34 cellular contexts compared by ENCODE assay signal in the genomic region with DNA sequence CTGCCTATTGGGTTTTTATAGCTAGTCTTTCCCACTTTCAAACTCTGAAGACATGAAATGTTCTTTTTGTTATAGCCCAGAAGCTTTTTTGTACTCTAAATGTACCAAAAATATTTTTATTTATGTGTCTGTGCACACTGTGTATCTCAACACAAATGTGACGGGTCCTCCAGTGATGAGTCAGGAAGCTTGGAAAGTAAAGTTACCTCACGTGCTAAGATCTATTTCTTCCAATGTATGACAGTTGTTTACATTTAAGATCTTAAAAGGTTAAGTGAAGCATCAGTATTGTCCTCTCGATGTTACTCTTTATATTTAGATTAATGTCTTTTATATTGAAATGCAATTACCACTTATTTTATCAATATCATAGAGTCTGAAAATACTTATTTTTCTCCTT. TPM values are rescaled to one million over a fixed set of nuclear protein-coding genes. Genes with fewer than 3 reads are reported as not detected.
"Had no signal": no experiment of that assay in that cellular context is flagged by ENCODE, and none has a peak within 500 bp of the region (broad histone marks: within the 10 kb centered on the region; RNA-seq: fewer than 3 reads in every experiment).

No MANE protein-coding gene starts in this region.

- H3K4me3 Mint-ChIP-seq: activated CD4-positive, alpha-beta memory T cell treated with anti-CD3 and anti-CD28 coated beads for 36 hours; activated CD4-positive, alpha-beta T cell treated with anti-CD3 and anti-CD28 coated beads for 36 hours; activated CD4-positive, alpha-beta T cell treated with anti-CD3 and anti-CD28 coated beads, Interleukin-2, amount 10 ng/mL, durations not matched to agents 24 days and 14 days; activated CD8-positive, alpha-beta memory T cell treated with anti-CD3 and anti-CD28 coated beads, Interleukin-2, amount 10 ng/mL, durations not matched to agents 7 days and 5 days; activated CD8-positive, alpha-beta T cell treated with anti-CD3 and anti-CD28 coated beads, Interleukin-2, amount 10 ng/mL, durations not matched to agents 7 days and 5 days; activated naive CD4-positive, alpha-beta T cell treated with anti-CD3 and anti-CD28 coated beads for 36 hours; activated naive CD8-positive, alpha-beta T cell treated with anti-CD3 and anti-CD28 coated beads, Interleukin-2, amount 10 ng/mL, durations not matched to agents 7 days and 5 days; activated T-helper 1 cell treated with anti-CD3 and anti-CD28 coated beads, Interleukin-12 subunit alpha, Interleukin-12 subunit beta, Interleukin-2, Interleukin-4 antibody, amounts not matched to agents 30 ng/mL and 10 ng/mL and 1 ng/mL, durations not matched to agents 14 hours and 24 hours and 36 hours; effector memory CD8-positive, alpha-beta T cell; T-helper 17 cell; T-helper 2 cell treated with Interferon-gamma antibody and Interleukin-4, amounts not matched to agents 5 μg/mL and 100 μg/mL, for 36 hours had no signal

- H3K36me3 Mint-ChIP-seq: activated CD8-positive, alpha-beta memory T cell treated with anti-CD3 and anti-CD28 coated beads, Interleukin-2, amount 10 ng/mL, durations not matched to agents 7 days and 5 days; activated naive CD4-positive, alpha-beta T cell treated with anti-CD3 and anti-CD28 coated beads, Interleukin-2, amount 50 U/mL, for 72 hours had no signal

- H3K4me3 ChIP-seq: esophagus muscularis mucosa, gastroesophageal sphincter, heart right ventricle had no signal

- H3K27me3 ChIP-seq: brain microvascular endothelial cell, esophagus muscularis mucosa, gastroesophageal sphincter had no signal

- DNase-seq: activated CD4-positive, alpha-beta memory T cell treated with anti-CD3 and anti-CD28 coated beads for 36 hours; activated CD4-positive, alpha-beta T cell treated with anti-CD3 and anti-CD28 coated beads for 36 hours; activated CD4-positive, alpha-beta T cell treated with anti-CD3 and anti-CD28 coated beads, Interleukin-2, amount 10 ng/mL, durations not matched to agents 24 days and 14 days; activated CD4-positive, CD25-positive, alpha-beta regulatory T cell; activated CD4-positive, CD25-positive, alpha-beta regulatory T cell treated with anti-CD3 and anti-CD28 coated beads, Interleukin-2, amount 50 U/mL, for 72 hours; activated CD8-positive, alpha-beta memory T cell treated with anti-CD3 and anti-CD28 coated beads, Interleukin-2, amount 10 ng/mL, durations not matched to agents 7 days and 5 days; activated CD8-positive, alpha-beta memory T cell treated with anti-CD3 and anti-CD28 coated beads, Interleukin-2, amount 50 U/mL, for 4 hours; activated CD8-positive, alpha-beta T cell treated with anti-CD3 and anti-CD28 coated beads, Interleukin-2, amount 10 ng/mL, durations not matched to agents 7 days and 5 days; activated effector memory CD4-positive, alpha-beta T cell treated with anti-CD3 and anti-CD28 coated beads, Interleukin-2, amount 50 U/mL, for 16 hours; activated naive CD4-positive, alpha-beta T cell treated with anti-CD3 and anti-CD28 coated beads for 36 hours; activated naive CD8-positive, alpha-beta T cell treated with anti-CD3 and anti-CD28 coated beads, Interleukin-2, amount 10 ng/mL, durations not matched to agents 7 days and 5 days; activated T-cell treated with anti-CD3 and anti-CD28 coated beads, Interleukin-2, amount 50 U/mL, for 1 hour; activated T-cell treated with anti-CD3 and anti-CD28 coated beads, Interleukin-2, amount 50 U/mL, for 48 hours; amniotic stem cell; anterior cingulate cortex; brain microvascular endothelial cell; caudate nucleus; cortex of kidney; dermis blood vessel endothelial cell; effector CD4-positive, alpha-beta T cell; effector memory CD8-positive, alpha-beta T cell; erythroblast; foreskin melanocyte; heart right ventricle; T-helper 1 cell; T-helper 17 cell; T1000 had no signal

- H3K9me3 Mint-ChIP-seq: activated CD4-positive, alpha-beta T cell treated with anti-CD3 and anti-CD28 coated beads, Interleukin-2, amount 10 ng/mL, durations not matched to agents 24 days and 14 days had no signal

- H3K27ac ChIP-seq: brain microvascular endothelial cell, esophagus muscularis mucosa, gastroesophageal sphincter, heart right ventricle had no signal

- H3K27me3 Mint-ChIP-seq: activated CD4-positive, alpha-beta T cell treated with anti-CD3 and anti-CD28 coated beads, Interleukin-2, amount 10 ng/mL, durations not matched to agents 24 days and 14 days had no signal

- H3K4me1 Mint-ChIP-seq: activated CD4-positive, alpha-beta T cell treated with anti-CD3 and anti-CD28 coated beads for 36 hours; activated CD4-positive, alpha-beta T cell treated with anti-CD3 and anti-CD28 coated beads, Interleukin-2, amount 10 ng/mL, durations not matched to agents 24 days and 14 days; activated CD8-positive, alpha-beta memory T cell treated with anti-CD3 and anti-CD28 coated beads, Interleukin-2, amount 10 ng/mL, durations not matched to agents 7 days and 5 days; activated naive CD8-positive, alpha-beta T cell treated with anti-CD3 and anti-CD28 coated beads, Interleukin-2, amount 10 ng/mL, durations not matched to agents 7 days and 5 days; T-helper 17 cell had no signal

- H3K4me1 ChIP-seq: esophagus muscularis mucosa, gastroesophageal sphincter, heart right ventricle had no signal

- ATAC-seq: activated CD4-positive, alpha-beta T cell treated with anti-CD3 and anti-CD28 coated beads for 36 hours; activated CD8-positive, alpha-beta memory T cell treated with anti-CD3 and anti-CD28 coated beads, Interleukin-2, amount 10 ng/mL, durations not matched to agents 7 days and 5 days; activated CD8-positive, alpha-beta T cell treated with anti-CD3 and anti-CD28 coated beads, Interleukin-2, amount 10 ng/mL, durations not matched to agents 7 days and 5 days; activated naive CD4-positive, alpha-beta T cell treated with anti-CD3 and anti-CD28 coated beads, Interleukin-2, amount 50 U/mL, for 72 hours; effector memory CD8-positive, alpha-beta T cell; gastroesophageal sphincter; heart right ventricle; T-helper 17 cell had no signal

- H3K36me3 ChIP-seq: brain microvascular endothelial cell, esophagus muscularis mucosa, gastroesophageal sphincter, heart right ventricle had no signal

- H3K27ac Mint-ChIP-seq: activated CD4-positive, alpha-beta memory T cell treated with anti-CD3 and anti-CD28 coated beads for 36 hours; activated CD4-positive, alpha-beta T cell treated with anti-CD3 and anti-CD28 coated beads for 36 hours; activated CD4-positive, alpha-beta T cell treated with anti-CD3 and anti-CD28 coated beads, Interleukin-2, amount 10 ng/mL, durations not matched to agents 24 days and 14 days; activated CD8-positive, alpha-beta memory T cell treated with anti-CD3 and anti-CD28 coated beads, Interleukin-2, amount 10 ng/mL, durations not matched to agents 7 days and 5 days; activated CD8-positive, alpha-beta T cell treated with anti-CD3 and anti-CD28 coated beads, Interleukin-2, amount 10 ng/mL, durations not matched to agents 7 days and 5 days; activated naive CD4-positive, alpha-beta T cell treated with anti-CD3 and anti-CD28 coated beads for 36 hours; activated naive CD4-positive, alpha-beta T cell treated with anti-CD3 and anti-CD28 coated beads, Interleukin-2, amount 50 U/mL, for 72 hours; activated naive CD8-positive, alpha-beta T cell treated with anti-CD3 and anti-CD28 coated beads, Interleukin-2, amount 10 ng/mL, durations not matched to agents 7 days and 5 days; activated T-helper 1 cell treated with anti-CD3 and anti-CD28 coated beads, Interleukin-12 subunit alpha, Interleukin-12 subunit beta, Interleukin-2, Interleukin-4 antibody, amounts not matched to agents 30 ng/mL and 10 ng/mL and 1 ng/mL, durations not matched to agents 14 hours and 24 hours and 36 hours; activated T-helper 2 cell treated with anti-CD3 and anti-CD28 coated beads, Interferon-gamma antibody, Interleukin-2, Interleukin-4, amounts not matched to agents 10 μg/mL and 5 μg/mL and 100 μg/mL, durations not matched to agents 14 hours and 24 hours and 36 hours; effector memory CD8-positive, alpha-beta T cell; T-helper 17 cell; T-helper 2 cell treated with Interferon-gamma antibody and Interleukin-4, amounts not matched to agents 5 μg/mL and 100 μg/mL, for 36 hours had no signal

RNA-seq across cellular contexts. Expression of gene PRSS12, which starts 29.1 kb away (rescaled TPM):
- total RNA-seq: activated CD4-positive, alpha-beta memory T cell treated with anti-CD3 and anti-CD28 coated beads for 36 hours; activated CD4-positive, alpha-beta T cell treated with anti-CD3 and anti-CD28 coated beads for 36 hours; activated CD4-positive, alpha-beta T cell treated with anti-CD3 and anti-CD28 coated beads, Interleukin-2, amount 10 ng/mL, durations not matched to agents 24 days and 14 days; activated CD8-positive, alpha-beta memory T cell treated with anti-CD3 and anti-CD28 coated beads for 36 hours; activated CD8-positive, alpha-beta memory T cell treated with anti-CD3 and anti-CD28 coated beads, Interleukin-2, amount 10 ng/mL, durations not matched to agents 7 days and 5 days; activated CD8-positive, alpha-beta T cell treated with anti-CD3 and anti-CD28 coated beads, Interleukin-2, amount 10 ng/mL, durations not matched to agents 7 days and 5 days; activated naive CD4-positive, alpha-beta T cell treated with anti-CD3 and anti-CD28 coated beads for 36 hours; activated naive CD8-positive, alpha-beta T cell treated with anti-CD3 and anti-CD28 coated beads, Interleukin-2, amount 10 ng/mL, durations not matched to agents 7 days and 5 days; activated T-helper 1 cell treated with anti-CD3 and anti-CD28 coated beads, Interleukin-12 subunit alpha, Interleukin-12 subunit beta, Interleukin-2, Interleukin-4 antibody, amounts not matched to agents 30 ng/mL and 10 ng/mL and 1 ng/mL, durations not matched to agents 14 hours and 24 hours and 36 hours; activated T-helper 2 cell treated with anti-CD3 and anti-CD28 coated beads, Interferon-gamma antibody, Interleukin-2, Interleukin-4, amounts not matched to agents 10 μg/mL and 5 μg/mL and 100 μg/mL, durations not matched to agents 14 hours and 24 hours and 36 hours; T-helper 17 cell had no signal
